Comparison of ENCODE assay signal across 21 cellular contexts in genomic region chr20:15742627-15743026, GRCh38.
DNase-seq lines count a peak whose midpoint lies in the region; ATAC-seq, FAIRE-seq and TF ChIP-seq lines count a peak whose summit lies in the region.
"Had no signal": no experiment of that assay in that cellular context is flagged by ENCODE, and none has a peak within 500 bp of the region (broad histone marks: within the 10 kb centered on the region; RNA-seq: fewer than 3 reads in every experiment).

No MANE protein-coding gene starts in this region.

- H3K27me3 ChIP-seq in bronchial epithelial cell (ENCODE audit: control insufficient read depth, insufficient read depth, low read length) (no peaks in the 10 kb centered on the region), keratinocyte (ENCODE audit: control insufficient read depth, extremely low read depth, insufficient read depth, low read length) (no peaks in the 10 kb centered on the region), psoas muscle (ENCODE audit: insufficient read depth in 3 of 3, low read length in 2 of 3) (no peaks in the 10 kb centered on the region)
- H3K27me3 ChIP-seq: BLaER1 had no signal

- TF ChIP-seq RAD21 in A549 (conservative IDR thresholded peaks at IDR 0.05 in 1 of 2, IDR thresholded peaks at IDR 0.05 in 1 of 2) = no peak

- dilution Hi-C loops in keratinocyte (cut with MboI; ENCODE audit: extremely low pct_ligation_motif_present, low sequenced_read_pairs) = no loop called here

- no peaks in the 10 kb centered on the region for H3K36me3 Mint-ChIP-seq in activated T-cell treated with anti-CD3 and anti-CD28 coated beads, Interleukin-2, amount 50 U/mL, for 4 hours (ENCODE audit: insufficient read depth)
- H3K36me3 Mint-ChIP-seq: CD4-positive, CD25-positive, alpha-beta regulatory T cell; CD8-positive, alpha-beta T cell had no signal

- H3K4me3 ChIP-seq in A549 (no peak overlapping the region), bronchial epithelial cell (ENCODE audit: low read depth, low read length) (no peak overlapping the region), keratinocyte (ENCODE audit: control insufficient read depth in 2 of 3, extremely low read depth in 1 of 3, insufficient read depth in 2 of 3, low read depth in 1 of 3, low read length in 3 of 3) (no peak overlapping the region), psoas muscle (no peak overlapping the region)
- H3K4me3 ChIP-seq: BLaER1, HAP-1 had no signal

- ATAC-seq in A549 (no peak), psoas muscle (no peak)
- ATAC-seq in activated T-cell treated with anti-CD3 and anti-CD28 coated beads, Interleukin-2, amount 50 U/mL, for 4 hours = no peak
- ATAC-seq: CD8-positive, alpha-beta T cell had no signal

- DNase-seq in A549 (ENCODE audit: low read depth in 1 of 2, low spot score in 1 of 2) = no peak
- DNase-seq in NCI-H69 (lab: John Stamatoyannopoulos, UW) = peak; percentile 81
- peak; percentile 67 for DNase-seq in bronchial epithelial cell (ENCODE audit: low read depth)
- DNase-seq in keratinocyte (ENCODE audit: low read depth, low spot score) = no peak
- DNase-seq in activated T-cell treated with anti-CD3 and anti-CD28 coated beads, Interleukin-2, amount 50 U/mL, for 4 hours = no peak
- DNase-seq in activated T-cell treated with anti-CD3 and anti-CD28 coated beads for 4 hours = no peak
- DNase-seq in psoas muscle = no peak
- DNase-seq: Caco-2; CD4-positive, CD25-positive, alpha-beta regulatory T cell; CD8-positive, alpha-beta T cell; DMS153; DND-41; GOT3; HFFc6 had no signal

- H3K9me3 Mint-ChIP-seq in activated T-cell treated with anti-CD3 and anti-CD28 coated beads, Interleukin-2, amount 50 U/mL, for 4 hours = peaks cover 4% of the 10 kb centered on the region

- FAIRE-seq in A549 (lab: Jason Lieb, UNC) = peak; percentile 46
- FAIRE-seq in bronchial epithelial cell (lab: Jason Lieb, UNC) = no peak
- FAIRE-seq in keratinocyte (lab: Jason Lieb, UNC) = peak; percentile 55
- FAIRE-seq: G401.6, GM12892, H54 had no signal

- H2AFZ ChIP-seq in keratinocyte (ENCODE audit: control insufficient read depth, low read length) = no peak overlapping the region

- 21% methylated on average over 1 of the region's 1 CpG for WGBS in A549 (ENCODE audit: missing lambda C conversion rate)
- WGBS in psoas muscle, 3 donors = 75 to 90% (median 88%) methylated on average over 1 of the region's 1 CpG

- no peaks in the 10 kb centered on the region for H3K79me2 ChIP-seq in keratinocyte (ENCODE audit: control insufficient read depth, insufficient read depth, low read length)

- CTCF ChIA-PET in A549 (lab: Yijun Ruan, JAX) = no interaction called here

- TF ChIP-seq CTCF in A549 (IDR thresholded peaks at IDR 0.05) (no peak), bronchial epithelial cell (IDR thresholded peaks at IDR 0.05; ENCODE audit: insufficient read depth, low read length, severe bottlenecking) (no peak), keratinocyte (optimal IDR thresholded peaks at IDR 0.05 in 1 of 3, IDR thresholded peaks at IDR 0.05 in 1 of 3, conservative IDR thresholded peaks at IDR 0.05 in 1 of 3; ENCODE audit: extremely low read depth in 1 of 3, insufficient read depth in 2 of 3, low read length in 3 of 3) (no peak), psoas muscle (IDR thresholded peaks at IDR 0.05) (no peak)

- H3K4me3 Mint-ChIP-seq in activated T-cell treated with anti-CD3 and anti-CD28 coated beads, Interleukin-2, amount 50 U/mL, for 4 hours = no peak overlapping the region
- H3K4me3 Mint-ChIP-seq: B cell; CD4-positive, CD25-positive, alpha-beta regulatory T cell; CD8-positive, alpha-beta T cell; HFFc6 had no signal

- no peaks in the 10 kb centered on the region for H3K4me1 Mint-ChIP-seq in activated T-cell treated with anti-CD3 and anti-CD28 coated beads, Interleukin-2, amount 50 U/mL, for 4 hours (ENCODE audit: low read depth)
- H3K4me1 Mint-ChIP-seq: B cell; CD4-positive, CD25-positive, alpha-beta regulatory T cell had no signal

- H3K9me1 ChIP-seq in keratinocyte (ENCODE audit: control insufficient read depth, extremely low read depth, insufficient read depth, low read length) = no peaks in the 10 kb centered on the region

- H3K9me3 ChIP-seq in A549 (peaks cover 3% of the 10 kb centered on the region; the same call in 1 of the 3 replicates), keratinocyte (ENCODE audit: control insufficient read depth, low read depth, low read length) (no peaks in the 10 kb centered on the region), psoas muscle (peaks cover 11% of the 10 kb centered on the region)
- H3K9me3 ChIP-seq: HAP-1 had no signal

- H3K4me1 ChIP-seq in A549 (no peaks in the 10 kb centered on the region), keratinocyte (ENCODE audit: control insufficient read depth, extremely low read depth, insufficient read depth, low read length) (peaks cover 17% of the 10 kb centered on the region), psoas muscle (no peaks in the 10 kb centered on the region)
- H3K4me1 ChIP-seq: BLaER1, Caco-2, HAP-1 had no signal

- TF ChIP-seq POLR2A in A549 (IDR thresholded peaks at IDR 0.05; ENCODE audit: low read length) = no peak

- no peak for TF ChIP-seq EP300 in A549 (IDR thresholded peaks at IDR 0.05)

- no peaks in the 10 kb centered on the region for H3K36me3 ChIP-seq in bronchial epithelial cell (ENCODE audit: control insufficient read depth, insufficient read depth, low read length)
- H3K36me3 ChIP-seq in keratinocyte (ENCODE audit: control insufficient read depth in 2 of 2, extremely low read depth in 1 of 2, insufficient read depth in 2 of 2, low read length in 2 of 2) = no peaks in the 10 kb centered on the region
- H3K36me3 ChIP-seq in psoas muscle (ENCODE audit: insufficient read depth in 1 of 2, low read depth in 1 of 2) = no peaks in the 10 kb centered on the region
- H3K36me3 ChIP-seq: BLaER1, HAP-1 had no signal

- H3K27me3 Mint-ChIP-seq in activated T-cell treated with anti-CD3 and anti-CD28 coated beads, Interleukin-2, amount 50 U/mL, for 4 hours (ENCODE audit: low read depth) = no peaks in the 10 kb centered on the region
- H3K27me3 Mint-ChIP-seq: B cell; CD4-positive, CD25-positive, alpha-beta regulatory T cell had no signal

- intact Hi-C loops in psoas muscle (cut with DNase I) = no loop called here

- H4K20me1 ChIP-seq in keratinocyte (ENCODE audit: control insufficient read depth, extremely low read depth, insufficient read depth, low read length) = no peaks in the 10 kb centered on the region
- H4K20me1 ChIP-seq: BLaER1 had no signal

- no peak overlapping the region for H3K9ac ChIP-seq in keratinocyte (ENCODE audit: control insufficient read depth, extremely low read depth, insufficient read depth, low read length)
- H3K9ac ChIP-seq: BLaER1 had no signal

- POLR2A ChIA-PET in A549 (lab: Yijun Ruan, JAX) = no interaction called here

- H3K27ac ChIP-seq in A549 = no peak overlapping the region
- no peak overlapping the region for H3K27ac ChIP-seq in keratinocyte (ENCODE audit: control insufficient read depth, insufficient read depth, low read length)
- no peak overlapping the region for H3K27ac ChIP-seq in psoas muscle
- H3K27ac ChIP-seq: BLaER1, C4-2B had no signal

- no peak overlapping the region for H3K4me2 ChIP-seq in A549
- H3K4me2 ChIP-seq in keratinocyte (ENCODE audit: control insufficient read depth, extremely low read depth, insufficient read depth, low read depth, low read length) = no peak overlapping the region
- H3K4me2 ChIP-seq: BLaER1 had no signal

TF ChIP-seq in A549, 52 proteins besides CTCF, POLR2A, EP300 and RAD21:
- TF ChIP-seq RFX5 (IDR thresholded peaks at IDR 0.05) = no peak
- TF ChIP-seq NFE2L2 (conservative IDR thresholded peaks at IDR 0.05; ENCODE audit: low read length) = no peak
- no peak for TF ChIP-seq BHLHE40 (IDR thresholded peaks at IDR 0.05; ENCODE audit: low read depth, low read length)
- no peak for TF ChIP-seq JUN (IDR thresholded peaks at IDR 0.05)
- TF ChIP-seq RCOR1 (IDR thresholded peaks at IDR 0.05; ENCODE audit: low read depth, low read length) = no peak

Comparison
In these comparisons a context has a peak if more than half of its experiments do, and no peak if none do; other contexts are left out.
1. DNase-seq: peak in NCI-H69 (single experiment) and bronchial epithelial cell (single experiment); none in A549 (0 of 2), keratinocyte (single experiment), activated T-cell treated with anti-CD3 and anti-CD28 coated beads, Interleukin-2, amount 50 U/mL, for 4 hours (single experiment), activated T-cell treated with anti-CD3 and anti-CD28 coated beads for 4 hours (single experiment) and psoas muscle (0 of 2).